In the genomic region with DNA sequence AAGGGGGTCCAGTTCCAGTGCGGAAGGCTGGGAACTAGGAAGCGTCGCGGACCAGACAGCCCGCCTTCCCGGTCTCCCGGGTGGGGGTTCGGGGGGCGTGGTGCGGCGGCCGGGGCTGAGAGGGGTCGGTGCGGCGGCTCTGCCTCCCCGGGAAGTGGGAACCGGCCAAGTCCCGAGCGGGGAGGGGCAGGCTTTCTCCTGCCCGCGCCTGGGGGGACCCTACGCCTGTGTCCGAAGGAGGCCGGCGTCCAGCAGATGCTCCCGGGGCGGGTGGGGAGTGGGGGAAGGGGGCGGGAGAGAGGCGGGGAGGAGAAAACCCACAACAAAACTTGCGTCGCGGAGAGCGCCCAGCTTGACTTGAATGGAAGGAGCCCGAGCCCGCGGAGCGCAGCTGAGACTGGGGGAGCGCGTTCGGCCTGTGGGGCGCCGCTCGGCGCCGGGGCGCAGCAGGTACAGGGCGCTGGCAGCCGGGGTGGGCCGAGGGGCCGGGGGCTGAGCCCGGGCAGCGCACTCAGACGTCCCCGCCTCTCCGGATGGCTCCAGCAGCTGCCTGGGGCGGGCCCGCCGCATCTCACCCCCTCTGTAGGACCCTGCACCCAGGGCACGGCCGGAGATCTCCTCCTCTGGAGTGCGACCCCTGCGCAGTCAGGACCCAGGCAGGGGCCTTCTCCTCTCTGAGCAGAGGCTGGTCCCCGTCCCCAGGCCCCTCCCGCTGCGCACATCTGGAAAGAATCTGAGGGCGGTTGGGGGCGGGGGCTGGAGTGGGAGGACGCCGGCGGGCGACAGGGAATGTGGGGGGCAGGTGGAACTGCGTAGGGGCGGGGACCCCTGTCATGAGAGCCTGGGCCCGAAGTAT, we compare ENCODE assay signal across 8 cellular contexts. TPM values are rescaled to one million over a fixed set of nuclear protein-coding genes. Genes with fewer than 3 reads are reported as not detected.
DNase-seq lines count a peak whose midpoint lies in the region; ATAC-seq, FAIRE-seq and TF ChIP-seq lines count a peak whose summit lies in the region.

A gene with protein sequence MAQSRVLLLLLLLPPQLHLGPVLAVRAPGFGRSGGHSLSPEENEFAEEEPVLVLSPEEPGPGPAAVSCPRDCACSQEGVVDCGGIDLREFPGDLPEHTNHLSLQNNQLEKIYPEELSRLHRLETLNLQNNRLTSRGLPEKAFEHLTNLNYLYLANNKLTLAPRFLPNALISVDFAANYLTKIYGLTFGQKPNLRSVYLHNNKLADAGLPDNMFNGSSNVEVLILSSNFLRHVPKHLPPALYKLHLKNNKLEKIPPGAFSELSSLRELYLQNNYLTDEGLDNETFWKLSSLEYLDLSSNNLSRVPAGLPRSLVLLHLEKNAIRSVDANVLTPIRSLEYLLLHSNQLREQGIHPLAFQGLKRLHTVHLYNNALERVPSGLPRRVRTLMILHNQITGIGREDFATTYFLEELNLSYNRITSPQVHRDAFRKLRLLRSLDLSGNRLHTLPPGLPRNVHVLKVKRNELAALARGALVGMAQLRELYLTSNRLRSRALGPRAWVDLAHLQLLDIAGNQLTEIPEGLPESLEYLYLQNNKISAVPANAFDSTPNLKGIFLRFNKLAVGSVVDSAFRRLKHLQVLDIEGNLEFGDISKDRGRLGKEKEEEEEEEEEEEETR (plus strand): TSS at position 355 of the 856 bp plus-strand sequence. CDS start 7,643 bp downstream, outside the sequence.

- H3K4me1 Mint-ChIP-seq in CD8-positive, alpha-beta memory T cell: peaks cover 6 to 11% (median 7%) of the 10 kb centered on the region in 3 donors
- peaks cover 7% of the 10 kb centered on the region for H3K4me1 Mint-ChIP-seq in neural crest cell
- no peaks in the 10 kb centered on the region for H3K4me1 Mint-ChIP-seq in activated T-helper 1 cell treated with anti-CD3 and anti-CD28 coated beads, Interleukin-12 subunit alpha, Interleukin-12 subunit beta, Interleukin-2, Interleukin-4 antibody, amounts not matched to agents 30 ng/mL and 10 ng/mL and 1 ng/mL, durations not matched to agents 14 hours and 24 hours and 36 hours (ENCODE audit: low read depth)

- no peak for FAIRE-seq in GM12892 (lab: Jason Lieb, UNC)

- H3K4me3 Mint-ChIP-seq in CD8-positive, alpha-beta memory T cell: peak within 1 kb of the TSS in 6 of 7 donors; percentile 50 to 90 (median 66)
- H3K4me3 Mint-ChIP-seq in neural crest cell: peak within 1 kb of the TSS; percentile 85
- no peak within 1 kb of the TSS for H3K4me3 Mint-ChIP-seq in activated T-helper 1 cell treated with anti-CD3 and anti-CD28 coated beads, Interleukin-12 subunit alpha, Interleukin-12 subunit beta, Interleukin-2, Interleukin-4 antibody, amounts not matched to agents 30 ng/mL and 10 ng/mL and 1 ng/mL, durations not matched to agents 14 hours and 24 hours and 36 hours

- DNase-seq in CD8-positive, alpha-beta memory T cell: no peak
- DNase-seq in SJCRH30 (peak in 1 of 2 experiments; percentile 30), fibroblast of the aortic adventitia (ENCODE audit: low read depth) (peak; percentile 55), neural crest cell (ENCODE audit: low read depth, low spot score) (no peak), GM12892 (ENCODE audit: insufficient read length) (no peak)
- no peak for DNase-seq in activated T-helper 1 cell treated with anti-CD3 and anti-CD28 coated beads, Interleukin-12 subunit alpha, Interleukin-12 subunit beta, Interleukin-2, Interleukin-4 antibody, amounts not matched to agents 30 ng/mL and 10 ng/mL and 1 ng/mL, durations not matched to agents 14 hours and 24 hours and 36 hours (ENCODE audit: low spot score)
- no peak for DNase-seq in activated CD4-positive, CD25-positive, alpha-beta regulatory T cell (lab: John Stamatoyannopoulos, UW)

- peaks cover 0 to 4% (median 0%) of the 10 kb centered on the region in 3 donors for H3K36me3 Mint-ChIP-seq in CD8-positive, alpha-beta memory T cell
- H3K36me3 Mint-ChIP-seq in neural crest cell (ENCODE audit: low read depth): no peaks in the 10 kb centered on the region
- no peaks in the 10 kb centered on the region for H3K36me3 Mint-ChIP-seq in activated T-helper 1 cell treated with anti-CD3 and anti-CD28 coated beads, Interleukin-12 subunit alpha, Interleukin-12 subunit beta, Interleukin-2, Interleukin-4 antibody, amounts not matched to agents 30 ng/mL and 10 ng/mL and 1 ng/mL, durations not matched to agents 14 hours and 24 hours and 36 hours (ENCODE audit: low read depth)

- no peak within 1 kb of the TSS for H3K27ac ChIP-seq in CD8-positive, alpha-beta memory T cell (ENCODE audit: low read depth, low read length)
- no peak within 1 kb of the TSS for H3K27ac ChIP-seq in SJCRH30

- H3K27me3 Mint-ChIP-seq in CD8-positive, alpha-beta memory T cell: peaks cover 32 to 43% of the 10 kb centered on the region in 2 donors
- peaks cover 72% of the 10 kb centered on the region for H3K27me3 Mint-ChIP-seq in neural crest cell (ENCODE audit: low read depth)
- peaks cover 41% of the 10 kb centered on the region for H3K27me3 Mint-ChIP-seq in activated T-helper 1 cell treated with anti-CD3 and anti-CD28 coated beads, Interleukin-12 subunit alpha, Interleukin-12 subunit beta, Interleukin-2, Interleukin-4 antibody, amounts not matched to agents 30 ng/mL and 10 ng/mL and 1 ng/mL, durations not matched to agents 14 hours and 24 hours and 36 hours (ENCODE audit: insufficient read depth)

- no peak within 1 kb of the TSS for H3K4me3 ChIP-seq in CD8-positive, alpha-beta memory T cell (ENCODE audit: low read length)
- H3K4me3 ChIP-seq in SJCRH30 (peak within 1 kb of the TSS; percentile 54), fibroblast of the aortic adventitia (ENCODE audit: low read depth, low read length) (peak within 1 kb of the TSS; percentile 81)

- POLR2A ChIA-PET in CD8-positive, alpha-beta memory T cell (lab: Charles Lee): no interaction called here

- intact Hi-C loops in activated T-helper 1 cell treated with anti-CD3 and anti-CD28 coated beads, Interleukin-12 subunit alpha, Interleukin-12 subunit beta, Interleukin-2, Interleukin-4 antibody, amounts not matched to agents 30 ng/mL and 10 ng/mL and 1 ng/mL, durations not matched to agents 14 hours and 24 hours and 36 hours (cut with micrococcal nuclease): loop anchor here (10.0 kb wide), 1 partner anchor 123 kb away; no protein-coding TSS in a partner anchor

- H3K9me3 ChIP-seq in CD8-positive, alpha-beta memory T cell (ENCODE audit: low read length): no peaks in the 10 kb centered on the region
- no peaks in the 10 kb centered on the region for H3K9me3 ChIP-seq in SJCRH30 (replicated peaks)

- TF ChIP-seq CTCF in fibroblast of the aortic adventitia (IDR thresholded peaks at IDR 0.05; ENCODE audit: insufficient read depth, low read length) (no peak), neural crest cell (conservative IDR thresholded peaks at IDR 0.05) (no peak)

- H3K27ac Mint-ChIP-seq in CD8-positive, alpha-beta memory T cell: no peak within 1 kb of the TSS
- H3K27ac Mint-ChIP-seq in neural crest cell (ENCODE audit: unreplicated experiment): no peak within 1 kb of the TSS
- H3K27ac Mint-ChIP-seq in activated T-helper 1 cell treated with anti-CD3 and anti-CD28 coated beads, Interleukin-12 subunit alpha, Interleukin-12 subunit beta, Interleukin-2, Interleukin-4 antibody, amounts not matched to agents 30 ng/mL and 10 ng/mL and 1 ng/mL, durations not matched to agents 14 hours and 24 hours and 36 hours: no peak within 1 kb of the TSS

- ATAC-seq in HG03442 (IDR thresholded peaks at IDR 0.05; ENCODE audit: unreplicated experiment): no peak

- peaks cover 35% of the 10 kb centered on the region for H3K27me3 ChIP-seq in CD8-positive, alpha-beta memory T cell (ENCODE audit: insufficient read depth, low read length, poor library complexity, severe bottlenecking)
- no peaks in the 10 kb centered on the region for H3K27me3 ChIP-seq in SJCRH30

- no peaks in the 10 kb centered on the region for H3K36me3 ChIP-seq in CD8-positive, alpha-beta memory T cell (ENCODE audit: insufficient read depth, low read length)
- H3K36me3 ChIP-seq in SJCRH30: no peaks in the 10 kb centered on the region

- CTCF ChIA-PET in CD8-positive, alpha-beta memory T cell (lab: Charles Lee): interaction anchor here (1.3 kb wide), 1 partner anchor 46 kb away, joined by 3 read pairs; no protein-coding TSS in a partner anchor

- peaks cover 5% of the 10 kb centered on the region for H3K4me1 ChIP-seq in CD8-positive, alpha-beta memory T cell (ENCODE audit: insufficient read depth, low read length)
- peaks cover 4% of the 10 kb centered on the region for H3K4me1 ChIP-seq in SJCRH30

- no peak for TF ChIP-seq POLR2A in GM12892 (IDR thresholded peaks at IDR 0.05; ENCODE audit: low read depth, low read length)

- no peaks in the 10 kb centered on the region for H3K9me3 Mint-ChIP-seq in CD8-positive, alpha-beta memory T cell
- H3K9me3 Mint-ChIP-seq in neural crest cell: no peaks in the 10 kb centered on the region
- H3K9me3 Mint-ChIP-seq in activated T-helper 1 cell treated with anti-CD3 and anti-CD28 coated beads, Interleukin-12 subunit alpha, Interleukin-12 subunit beta, Interleukin-2, Interleukin-4 antibody, amounts not matched to agents 30 ng/mL and 10 ng/mL and 1 ng/mL, durations not matched to agents 14 hours and 24 hours and 36 hours: no peaks in the 10 kb centered on the region

RNA-seq across cellular contexts. Expression of the gene that starts here (rescaled TPM):
- total RNA-seq in CD8-positive, alpha-beta memory T cell: not detected
- 0.53 TPM for polyA plus RNA-seq in CD8-positive, alpha-beta memory T cell
- total RNA-seq in SJCRH30 (2014; rRNA removed; shearing (Covaris generic)): 0.41 and 0.42 TPM in 2 replicates
- total RNA-seq in fibroblast of the aortic adventitia (ENCODE audit: low replicate concordance) (47.5 and 176 TPM in 2 replicates), neural crest cell (0.43 and 0.65 TPM in 2 replicates)
- not detected in 2 replicates for total RNA-seq in activated T-helper 1 cell treated with anti-CD3 and anti-CD28 coated beads, Interleukin-12 subunit alpha, Interleukin-12 subunit beta, Interleukin-2, Interleukin-4 antibody, amounts not matched to agents 30 ng/mL and 10 ng/mL and 1 ng/mL, durations not matched to agents 14 hours and 24 hours and 36 hours
- not detected for polyA plus RNA-seq in GM12892 (2012; ENCODE audit: missing spikeins)

Comparison
In these comparisons a context has a peak if more than half of its experiments do, and no peak if none do; other contexts are left out.
1. RNA of the gene that starts here (total RNA-seq): 47.5 to 176 TPM in fibroblast of the aortic adventitia; 0.43 to 0.65 TPM in neural crest cell, 0.41 to 0.42 TPM in SJCRH30, not detected in CD8-positive, alpha-beta memory T cell and not detected in activated T-helper 1 cell treated with anti-CD3 and anti-CD28 coated beads, Interleukin-12 subunit alpha, Interleukin-12 subunit beta, Interleukin-2, Interleukin-4 antibody, amounts not matched to agents 30 ng/mL and 10 ng/mL and 1 ng/mL, durations not matched to agents 14 hours and 24 hours and 36 hours; every median in the first group is over 10 times any median in the second.